ENCODE assay signal across 8 cellular contexts in genomic region chr5:36688722-36689121, GRCh38.
DNase-seq lines count a peak whose midpoint lies in the region; ATAC-seq, FAIRE-seq and TF ChIP-seq lines count a peak whose summit lies in the region.

No MANE protein-coding gene starts in this region.

- BruUV-seq in Calu3 (replicated peaks; lab: Mats Ljungman, UMichigan), result no TSS peak

- DNase-seq in Calu3 (peak; percentile 14), HFF-Myc (ENCODE audit: extremely low read depth, low read depth) (no peak), SKM-1 (lab: John Stamatoyannopoulos, UW; ENCODE audit: unreplicated experiment) (peak; percentile 50), kidney (no peak), putamen (ENCODE audit: low spot score) (no peak)
- no peak for DNase-seq in activated CD8-positive, alpha-beta memory T cell treated with anti-CD3 and anti-CD28 coated beads, Interleukin-2, amount 50 U/mL, for 48 hours
- DNase-seq in effector CD4-positive, alpha-beta T cell, result no peak
- no peak for DNase-seq in activated T-cell treated with anti-CD3 and anti-CD28 coated beads, Interleukin-2, amount 50 U/mL, for 72 hours

- no peak overlapping the region for H3K4me3 Mint-ChIP-seq in Calu3 (ENCODE audit: low read depth, unreplicated experiment)
- peak overlapping the region in 1 of 2 donors; percentile 12 for H3K4me3 Mint-ChIP-seq in activated T-cell treated with anti-CD3 and anti-CD28 coated beads, Interleukin-2, amount 50 U/mL, for 72 hours

- H3K27ac ChIP-seq in kidney (ENCODE audit: low read depth in 2 of 2, low read length in 2 of 2), result no peak overlapping the region

- intact Hi-C loops in Calu3 (cut with micrococcal nuclease; ENCODE audit: unreplicated experiment) (no loop called here), kidney (cut with DNase I) (no loop called here)

- TF ChIP-seq CTCF in Calu3 (IDR thresholded peaks at IDR 0.05; ENCODE audit: unreplicated experiment) (peak; percentile 41), HFF-Myc (IDR thresholded peaks at IDR 0.05; ENCODE audit: low read depth, low read length, missing control alignments) (peak; percentile 57), kidney (IDR thresholded peaks at IDR 0.05; ENCODE audit: borderline replicate concordance, extremely low read depth, insufficient read depth) (peak; percentile 9)

- H3K4me1 Mint-ChIP-seq in Calu3 (ENCODE audit: low read depth, unreplicated experiment), result peaks cover 8% of the 10 kb centered on the region
- peaks cover 15% of the 10 kb centered on the region for H3K4me1 Mint-ChIP-seq in activated T-cell treated with anti-CD3 and anti-CD28 coated beads, Interleukin-2, amount 50 U/mL, for 72 hours (ENCODE audit: low read depth)

- H3K9ac ChIP-seq in kidney (ENCODE audit: low read length in 2 of 2), result no peak overlapping the region

- ATAC-seq in activated T-cell treated with anti-CD3 and anti-CD28 coated beads, Interleukin-2, amount 50 U/mL, for 72 hours (replicated peaks in 1 of 2), result no peak

- H3K27me3 Mint-ChIP-seq in Calu3 (ENCODE audit: unreplicated experiment), result no peaks in the 10 kb centered on the region
- peaks cover 26% of the 10 kb centered on the region for H3K27me3 Mint-ChIP-seq in activated T-cell treated with anti-CD3 and anti-CD28 coated beads, Interleukin-2, amount 50 U/mL, for 72 hours (ENCODE audit: low read depth)

- no peaks in the 10 kb centered on the region for H3K9me3 ChIP-seq in kidney (ENCODE audit: control insufficient read depth in 1 of 2, low read length in 2 of 2)

- H3K9me3 Mint-ChIP-seq in Calu3 (ENCODE audit: low read depth, unreplicated experiment), result no peaks in the 10 kb centered on the region
- no peaks in the 10 kb centered on the region for H3K9me3 Mint-ChIP-seq in activated T-cell treated with anti-CD3 and anti-CD28 coated beads, Interleukin-2, amount 50 U/mL, for 72 hours

- no peaks in the 10 kb centered on the region for H3K36me3 ChIP-seq in kidney (ENCODE audit: control insufficient read depth in 1 of 2, insufficient read depth in 2 of 2, low read length in 2 of 2)

- H3K27ac Mint-ChIP-seq in Calu3 (ENCODE audit: unreplicated experiment), result no peak overlapping the region
- H3K27ac Mint-ChIP-seq in activated T-cell treated with anti-CD3 and anti-CD28 coated beads, Interleukin-2, amount 50 U/mL, for 72 hours, result no peak overlapping the region

- peaks cover 0 to 10% of the 10 kb centered on the region in 2 donors for H3K4me1 ChIP-seq in kidney (ENCODE audit: control insufficient read depth in 1 of 2, insufficient read depth in 1 of 2, low read depth in 1 of 2, low read length in 2 of 2)

- CTCF ChIA-PET in Calu3 (lab: Charles Lee), result interaction anchor here (0.6 kb wide), 2 partner anchors 223 to 305 kb away, joined by 3 read pairs; no protein-coding TSS in a partner anchor

- H3K4me3 ChIP-seq in HFF-Myc (replicated peaks; ENCODE audit: low read depth, low read length), result no peak overlapping the region
- no peak overlapping the region for H3K4me3 ChIP-seq in kidney (ENCODE audit: low read length in 2 of 2)

- H3K36me3 Mint-ChIP-seq in Calu3 (ENCODE audit: insufficient read depth, unreplicated experiment), result peaks cover 5% of the 10 kb centered on the region
- no peaks in the 10 kb centered on the region for H3K36me3 Mint-ChIP-seq in activated T-cell treated with anti-CD3 and anti-CD28 coated beads, Interleukin-2, amount 50 U/mL, for 72 hours (ENCODE audit: insufficient read depth in 2 of 2)

- no peak for FAIRE-seq in kidney (lab: Jason Lieb, UNC)

Comparison
In these comparisons a context has a peak if more than half of its experiments do, and no peak if none do; other contexts are left out.
1. DNase-seq: peak in Calu3 (single experiment) and SKM-1 (single experiment); none in HFF-Myc (single experiment), kidney (single experiment), putamen (single experiment), activated CD8-positive, alpha-beta memory T cell treated with anti-CD3 and anti-CD28 coated beads, Interleukin-2, amount 50 U/mL, for 48 hours (single experiment), effector CD4-positive, alpha-beta T cell (single experiment) and activated T-cell treated with anti-CD3 and anti-CD28 coated beads, Interleukin-2, amount 50 U/mL, for 72 hours (0 of 2).
2. Peak in every context shown above with its lines, with median percentiles within 50 percentile points of each other: CTCF ChIP-seq.